Comparison of ENCODE assay signal across 24 cellular contexts in genomic region chr1:64010316-64010715, GRCh38.
"Had no signal": no experiment of that assay in that cellular context is flagged by ENCODE, and none has a peak within 500 bp of the region (broad histone marks: within the 10 kb centered on the region; RNA-seq: fewer than 3 reads in every experiment).

No MANE protein-coding gene starts in this region.

- H3K4me1 ChIP-seq: breast epithelium had no signal

- DNase-seq: activated CD4-positive, alpha-beta memory T cell treated with anti-CD3 and anti-CD28 coated beads for 36 hours; activated CD4-positive, alpha-beta T cell treated with anti-CD3 and anti-CD28 coated beads, Interleukin-2, amount 50 U/mL, for 1 hour; activated CD8-positive, alpha-beta memory T cell treated with anti-CD3 and anti-CD28 coated beads, Interleukin-2, amount 50 U/mL, for 4 hours; activated gamma-delta T cell treated with Interleukin-2 at 50 U/mL for 16 hours; activated naive CD4-positive, alpha-beta T cell treated with anti-CD3 and anti-CD28 coated beads for 36 hours; activated T-cell treated with anti-CD3 and anti-CD28 coated beads for 4 hours; activated T-cell treated with anti-CD3 and anti-CD28 coated beads, Interleukin-2, amount 50 U/mL, for 4 hours; adrenal gland; body of pancreas; caudate nucleus; cerebellar nuclear complex; Karpas-422; MM.1S; MV-4-11; NCI-H1092; NCI-H1436 treated with DMSO at 0.1 percent for 48 hours; NCI-H2029; NCI-H345; SHP77; SK-N-SH had no signal

- H3K27ac ChIP-seq: adrenal gland, body of pancreas, breast epithelium, RWPE1, SJSA1 had no signal

- H3K9me2 ChIP-seq: SK-N-SH had no signal

- H3K9me3 ChIP-seq: adrenal gland, body of pancreas, breast epithelium, SJSA1, SK-N-SH had no signal

- H3K4me2 ChIP-seq: SK-N-SH had no signal

- H3K4me3 ChIP-seq: adrenal gland, body of pancreas, breast epithelium, K562, SJSA1 had no signal

- H3K27me3 ChIP-seq: adrenal gland, body of pancreas, breast epithelium, SJSA1 had no signal

- H3K36me3 ChIP-seq: adrenal gland, breast epithelium, SJSA1 had no signal

- ATAC-seq: activated T-cell treated with anti-CD3 and anti-CD28 coated beads, Interleukin-2, amount 50 U/mL, for 4 hours; body of pancreas; K562 had no signal
